In the genomic region with DNA sequence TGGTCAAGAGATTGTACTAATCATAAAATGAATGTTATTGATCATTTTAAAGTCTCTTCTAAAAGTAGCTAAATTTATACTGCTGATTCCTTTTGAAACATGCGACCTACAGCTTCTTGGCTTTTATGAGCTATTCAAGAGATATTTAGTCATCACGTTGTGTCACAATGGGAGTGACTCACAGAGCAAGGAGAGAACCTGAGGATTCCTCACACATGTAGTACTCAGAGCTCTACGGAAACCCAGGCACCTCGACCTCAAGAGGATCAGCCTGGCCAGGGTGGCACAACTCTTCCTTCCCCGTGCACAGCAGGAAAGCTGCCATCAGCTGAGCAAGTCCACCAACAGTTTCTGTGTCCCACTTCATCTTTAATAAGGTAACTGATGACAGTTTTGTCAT, we compare ENCODE assay signal across 11 cellular contexts. TPM values are rescaled to one million over a fixed set of nuclear protein-coding genes. Genes with fewer than 3 reads are reported as not detected.
DNase-seq lines count a peak whose midpoint lies in the region; FAIRE-seq and TF ChIP-seq lines count a peak whose summit lies in the region.
"Had no signal": no experiment of that assay in that cellular context is flagged by ENCODE, and none has a peak within 500 bp of the region (broad histone marks: within the 10 kb centered on the region; RNA-seq: fewer than 3 reads in every experiment).

Gene DHRS9, plus strand, starts transcription at position 223 of the 400 bp plus-strand sequence. CDS start 12,019 bp downstream, outside the sequence.

- intact Hi-C loops in CD14-positive monocyte (cut with micrococcal nuclease), result loop anchor here (2.0 to 5.0 kb wide), 2 partner anchors 31 to 33 kb away; no protein-coding TSS in a partner anchor

- no peaks in the 10 kb centered on the region for H3K36me3 ChIP-seq in adipocyte (ENCODE audit: control insufficient read depth, insufficient read depth, low read length, severe bottlenecking)
- no peaks in the 10 kb centered on the region for H3K36me3 ChIP-seq in mucosa of rectum (ENCODE audit: control insufficient read depth in 2 of 2, insufficient read depth in 2 of 2, low read length in 2 of 2)

- H3K27me3 Mint-ChIP-seq in CD14-positive monocyte (ENCODE audit: low read depth in 3 of 3), result peaks cover 0 to 3% (median 0%) of the 10 kb centered on the region in 3 donors

- H3K9me3 ChIP-seq in adipocyte (ENCODE audit: control insufficient read depth, low read length) (no peaks in the 10 kb centered on the region), mucosa of rectum (ENCODE audit: control insufficient read depth in 2 of 2, low read length in 2 of 2) (no peaks in the 10 kb centered on the region)

- peaks cover 0 to 3% (median 0%) of the 10 kb centered on the region in 7 donors for H3K9me3 Mint-ChIP-seq in CD14-positive monocyte

- peak within 1 kb of the TSS; percentile 83 to 95 (median 91) for H3K27ac Mint-ChIP-seq in CD14-positive monocyte

- H3K36me3 Mint-ChIP-seq in CD14-positive monocyte, result no peaks in the 10 kb centered on the region

- DNase-seq in CD14-positive monocyte (ENCODE audit: low spot score), result peak; percentile 92
- peak; percentile 58 for DNase-seq in HTR-8/SVneo (ENCODE audit: insufficient read length, low spot score)
- peak; percentile 17 for DNase-seq in adipocyte (ENCODE audit: low read depth)
- DNase-seq in NCI-H2029 (lab: John Stamatoyannopoulos, UW), result no peak
- DNase-seq in NCI-H526 treated with DMSO at 0.1 percent for 48 hours (lab: John Stamatoyannopoulos, UW), result no peak
- no peak for DNase-seq in NCI-H2081 treated with DMSO at 0.1 percent for 48 hours (lab: John Stamatoyannopoulos, UW)
- no peak for DNase-seq in activated CD8-positive, alpha-beta memory T cell treated with anti-CD3 and anti-CD28 coated beads for 24 hours
- DNase-seq: cortex of kidney, GDM1 had no signal

- H3K4me3 Mint-ChIP-seq in CD14-positive monocyte, result peak within 1 kb of the TSS; percentile 73 to 86

- no peak for FAIRE-seq in HTR-8/SVneo (lab: Jason Lieb, UNC)

- H3K27me3 ChIP-seq in adipocyte (replicated peaks; ENCODE audit: control insufficient read depth, insufficient read depth, low read length) (no peaks in the 10 kb centered on the region), mucosa of rectum (ENCODE audit: control insufficient read depth in 2 of 2, insufficient read depth in 2 of 2, low read length in 2 of 2) (no peaks in the 10 kb centered on the region)

- H3K27ac ChIP-seq in mucosa of rectum (ENCODE audit: low read depth in 2 of 2, low read length in 2 of 2), result peak within 1 kb of the TSS; percentile 85 to 86
- H3K27ac ChIP-seq: KMS-11 had no signal

- H3K4me1 Mint-ChIP-seq in CD14-positive monocyte, result peaks cover 86% of the 10 kb centered on the region

- H3K4me3 ChIP-seq in adipocyte (ENCODE audit: low read length) (no peak within 1 kb of the TSS), mucosa of rectum (ENCODE audit: low read length in 2 of 2) (peak within 1 kb of the TSS; percentile 51 to 63)

- peaks cover 55% of the 10 kb centered on the region for H3K4me1 ChIP-seq in adipocyte (ENCODE audit: control insufficient read depth, insufficient read depth, low read length)
- H3K4me1 ChIP-seq in mucosa of rectum (ENCODE audit: control insufficient read depth in 2 of 2, insufficient read depth in 2 of 2, low read length in 2 of 2), result peaks cover 14 to 29% of the 10 kb centered on the region in 2 donors

- H3K9ac ChIP-seq in adipocyte (ENCODE audit: low read length) (no peak within 1 kb of the TSS), mucosa of rectum (ENCODE audit: low read depth in 1 of 2, low read length in 2 of 2) (peak within 1 kb of the TSS in 1 of 2 donors; percentile 55)
- H3K9ac ChIP-seq: KMS-11 had no signal

- no peak for TF ChIP-seq CTCF in CD14-positive monocyte (IDR thresholded peaks at IDR 0.05)

RNA-seq across cellular contexts. Expression of gene DHRS9, which starts in this region (rescaled TPM):
- polyA plus RNA-seq in CD14-positive monocyte, result 10 to 100 TPM in 1 of 2 donors, 1 to 10 TPM in 1; 10.0 to 12.9 TPM

Comparison
In these comparisons a context has a peak if more than half of its experiments do, and no peak if none do; other contexts are left out.
1. DNase-seq: peak in CD14-positive monocyte (single experiment), HTR-8/SVneo (single experiment) and adipocyte (single experiment); none in NCI-H2029 (single experiment), NCI-H526 treated with DMSO at 0.1 percent for 48 hours (single experiment), NCI-H2081 treated with DMSO at 0.1 percent for 48 hours (single experiment) and activated CD8-positive, alpha-beta memory T cell treated with anti-CD3 and anti-CD28 coated beads for 24 hours (single experiment).